ENCODE assay signal across 15 cellular contexts in genomic region chr12:120961604-120962486, GRCh38. TPM values are rescaled to one million over a fixed set of nuclear protein-coding genes. Genes with fewer than 3 reads are reported as not detected.
DNase-seq lines count a peak whose midpoint lies in the region; ATAC-seq, FAIRE-seq and TF ChIP-seq lines count a peak whose summit lies in the region.
"Had no signal": no experiment of that assay in that cellular context is flagged by ENCODE, and none has a peak within 500 bp of the region (broad histone marks: within the 10 kb centered on the region; RNA-seq: fewer than 3 reads in every experiment).

No MANE protein-coding gene starts in this region.

- H3K27ac ChIP-seq in 22Rv1 (peak overlapping the region; percentile 68), DND-41 (ENCODE audit: low read length) (no peak overlapping the region), K562 (ENCODE audit: extremely low read depth, low read depth, low read length) (no peak overlapping the region), mesenchymal stem cell (ENCODE audit: low read length, poor library complexity, severe bottlenecking) (no peak overlapping the region)
- H3K27ac ChIP-seq: breast epithelium, esophagus muscularis mucosa had no signal

- in situ Hi-C loops in K562 (cut with MboI), result no loop called here

- ATAC-seq in DND-41 (ENCODE audit: insufficient read depth, low read depth), result no peak
- ATAC-seq in K562, result peak; percentile 63
- no peak for ATAC-seq in GM18511 (IDR thresholded peaks at IDR 0.05; ENCODE audit: unreplicated experiment)
- ATAC-seq in GM21723 (IDR thresholded peaks at IDR 0.05; ENCODE audit: unreplicated experiment), result no peak
- ATAC-seq: CD8-positive, alpha-beta T cell had no signal

- H3K79me2 ChIP-seq in DND-41 (ENCODE audit: insufficient read depth, low read length) (no peaks in the 10 kb centered on the region), K562 (ENCODE audit: control insufficient read depth, insufficient read depth, low read length) (no peaks in the 10 kb centered on the region)

- H4K20me1 ChIP-seq in DND-41 (ENCODE audit: insufficient read depth, low read length) (no peaks in the 10 kb centered on the region), K562 (replicated peaks; ENCODE audit: control insufficient read depth, insufficient read depth, low read length) (no peaks in the 10 kb centered on the region)

- H2AFZ ChIP-seq in DND-41 (ENCODE audit: low read depth, low read length), result no peak overlapping the region
- H2AFZ ChIP-seq in K562 (ENCODE audit: low read depth, low read length), result 0 out of 2 replicates have a peak overlapping the region, but pooled peaks have one; percentile 0
- H2AFZ ChIP-seq in mesenchymal stem cell (ENCODE audit: low read depth, low read length), result no peak overlapping the region

- TF ChIP-seq EP300 in K562 (IDR thresholded peaks at IDR 0.05; ENCODE audit: low read length), result no peak

- no peak overlapping the region for H3K9ac ChIP-seq in DND-41 (ENCODE audit: low read depth, low read length)
- H3K9ac ChIP-seq in K562 (ENCODE audit: insufficient read depth in 1 of 2, low read depth in 2 of 2, low read length in 2 of 2), result no peak overlapping the region
- H3K9ac ChIP-seq in mesenchymal stem cell (ENCODE audit: low read length), result no peak overlapping the region

- 46% methylated on average over 16 of the region's 17 CpGs for WGBS in K562 (ENCODE audit: insufficient coverage, low coverage, missing lambda C conversion rate)
- 67% methylated on average over 13 of the region's 17 CpGs for WGBS in mesenchymal stem cell

- no peak overlapping the region for H4K8ac ChIP-seq in mesenchymal stem cell (ENCODE audit: low read length)

- H3K4ac ChIP-seq in mesenchymal stem cell (ENCODE audit: low read depth in 1 of 2, low read length in 2 of 2), result no peak overlapping the region

- H3K9me1 ChIP-seq in K562 (ENCODE audit: control insufficient read depth, insufficient read depth, low read length), result no peaks in the 10 kb centered on the region

- no peak overlapping the region for H2BK120ac ChIP-seq in mesenchymal stem cell (ENCODE audit: low read depth, low read length)

- no peaks in the 10 kb centered on the region for H3K79me1 ChIP-seq in mesenchymal stem cell (replicated peaks; ENCODE audit: low read length, poor library complexity, severe bottlenecking)

- DNase-seq in DND-41, result peak; percentile 19
- DNase-seq in K562 (ENCODE audit: extremely low read depth in 1 of 4, low spot score in 3 of 4), result peak in 2 of 4 experiments; percentile 40 to 50
- peak; percentile 4 for DNase-seq in medulla oblongata (ENCODE audit: extremely low spot score)
- no peak for DNase-seq in mesenchymal stem cell
- no peak for DNase-seq in HK-2 (ENCODE audit: unreplicated experiment)
- DNase-seq: CD8-positive, alpha-beta T cell; immature natural killer cell; stimulated activated CD4-positive, alpha-beta T cell treated with anti-CD3 and anti-CD28 coated beads, Interleukin-4, amount 100 ng/mL, for 4 hours had no signal

- no peak for TF ChIP-seq POLR2A in K562 (conservative IDR thresholded peaks at IDR 0.05)

- H3K9me3 ChIP-seq in DND-41 (ENCODE audit: insufficient read depth, low read length, severe bottlenecking) (no peaks in the 10 kb centered on the region), K562 (replicated peaks; ENCODE audit: control insufficient read depth, insufficient read depth, low read depth, low read length) (no peaks in the 10 kb centered on the region), mesenchymal stem cell (ENCODE audit: control insufficient read depth, low read length) (no peaks in the 10 kb centered on the region)
- H3K9me3 ChIP-seq: breast epithelium, esophagus muscularis mucosa had no signal

- H3K36me3 ChIP-seq in DND-41 (ENCODE audit: insufficient read depth, low read length) (no peaks in the 10 kb centered on the region), K562 (ENCODE audit: control insufficient read depth, insufficient read depth, low read length) (no peaks in the 10 kb centered on the region), mesenchymal stem cell (ENCODE audit: control insufficient read depth in 1 of 2, insufficient read depth in 2 of 2, low read depth in 1 of 2, low read length in 2 of 2) (no peaks in the 10 kb centered on the region)
- H3K36me3 ChIP-seq: breast epithelium, esophagus muscularis mucosa had no signal

- POLR2A ChIA-PET in K562 (lab: Yijun Ruan, JAX), result no interaction called here

- H3K27me3 ChIP-seq in DND-41 (ENCODE audit: insufficient read depth, low read length, poor library complexity), result no peaks in the 10 kb centered on the region
- no peaks in the 10 kb centered on the region for H3K27me3 ChIP-seq in K562 (ENCODE audit: control insufficient read depth in 2 of 2, insufficient read depth in 2 of 2, low read length in 2 of 2)
- peaks cover 0 to 28% of the 10 kb centered on the region in 2 experiments for H3K27me3 ChIP-seq in mesenchymal stem cell (ENCODE audit: control insufficient read depth in 1 of 2, insufficient read depth in 1 of 2, low read length in 2 of 2)
- H3K27me3 ChIP-seq: breast epithelium had no signal

- H3K4me3 ChIP-seq in DND-41 (ENCODE audit: low read depth in 1 of 2, low read length in 2 of 2) (no peak overlapping the region), K562 (no peak overlapping the region), mesenchymal stem cell (ENCODE audit: insufficient read depth in 1 of 2, low read depth in 1 of 2, low read length in 2 of 2) (no peak overlapping the region)
- H3K4me3 ChIP-seq: breast epithelium, esophagus muscularis mucosa had no signal

- peak; percentile 19 for FAIRE-seq in K562 (lab: Jason Lieb, UNC)

- H4K91ac ChIP-seq in mesenchymal stem cell (ENCODE audit: low read length), result no peak overlapping the region

- H3K4me2 ChIP-seq in DND-41 (ENCODE audit: insufficient read depth, low read length), result no peak overlapping the region
- H3K4me2 ChIP-seq in K562 (ENCODE audit: insufficient read depth, low read length), result no peak overlapping the region
- H3K4me2 ChIP-seq in mesenchymal stem cell (ENCODE audit: low read length, poor library complexity, severe bottlenecking), result no peak overlapping the region

- no peak overlapping the region for H3K18ac ChIP-seq in mesenchymal stem cell (ENCODE audit: low read depth in 1 of 2, low read length in 2 of 2)

- CTCF ChIA-PET in K562 (lab: Yijun Ruan, JAX; ENCODE audit: low intra/inter-chr PET ratio), result no interaction called here

- H2BK15ac ChIP-seq in mesenchymal stem cell (ENCODE audit: low read depth, poor library complexity, severe bottlenecking), result no peak overlapping the region

- no peak for TF ChIP-seq RAD21 in K562 (CRISPR knock-in tag; conservative IDR thresholded peaks at IDR 0.05 in 1 of 2, IDR thresholded peaks at IDR 0.05 in 1 of 2)

- no peak overlapping the region for H3K23ac ChIP-seq in mesenchymal stem cell (ENCODE audit: low read length in 2 of 2)

- H3K4me1 ChIP-seq in DND-41 (ENCODE audit: insufficient read depth, low read length), result no peaks in the 10 kb centered on the region
- H3K4me1 ChIP-seq in K562 (replicated peaks in 1 of 2; ENCODE audit: control insufficient read depth in 2 of 2, insufficient read depth in 2 of 2, low read length in 2 of 2), result peaks cover 11 to 22% of the 10 kb centered on the region in 2 experiments; a peak in 4 of 5 replicates
- H3K4me1 ChIP-seq in mesenchymal stem cell (ENCODE audit: control insufficient read depth, insufficient read depth, low read depth, low read length), result peaks cover 9% of the 10 kb centered on the region
- H3K4me1 ChIP-seq: breast epithelium, esophagus muscularis mucosa had no signal

- H2BK12ac ChIP-seq in mesenchymal stem cell (ENCODE audit: low read length in 2 of 2), result no peak overlapping the region

- no TSS peak for BruUV-seq in K562 (replicated peaks; lab: Mats Ljungman, UMichigan)

- H2BK5ac ChIP-seq in mesenchymal stem cell (ENCODE audit: low read depth, low read length, poor library complexity, severe bottlenecking), result no peak overlapping the region

- TF ChIP-seq CTCF in 22Rv1 (IDR thresholded peaks at IDR 0.05), result no peak
- no peak for TF ChIP-seq CTCF in DND-41 (IDR thresholded peaks at IDR 0.05; ENCODE audit: borderline replicate concordance, extremely low read depth, low read length, poor library complexity, severe bottlenecking)
- TF ChIP-seq CTCF in K562 (IDR thresholded peaks at IDR 0.05 in 2 of 3, conservative IDR thresholded peaks at IDR 0.05 in 1 of 3; ENCODE audit: insufficient read depth in 2 of 3, low read depth in 1 of 3, low read length in 3 of 3), result no peak

- intact Hi-C loops in K562 (cut with micrococcal nuclease), result no loop called here

- H3K14ac ChIP-seq in mesenchymal stem cell (ENCODE audit: low read length in 2 of 2), result no peak overlapping the region

- H2AK5ac ChIP-seq in mesenchymal stem cell (ENCODE audit: low read length, severe bottlenecking), result no peak overlapping the region

RNA-seq across cellular contexts. Expression of gene HNF1A, which starts 16.5 kb away (rescaled TPM):
- total RNA-seq in K562 (2011; cell fraction: chromatin; rRNA removed; ENCODE audit: low replicate concordance), result not detected in 2 replicates
- 0.17 TPM in 1 of 2 replicates, not detected in the other for total RNA-seq in K562 (2011; cell fraction: nucleolus; rRNA removed)
- total RNA-seq in K562 (2011; cell fraction: nucleoplasm; rRNA removed), result not detected in 2 replicates
- not detected in 2 replicates for total RNA-seq in K562 (2014; rRNA removed)
- not detected in 2 replicates for total RNA-seq in K562 (2014; rRNA removed; fragmentation: Illumina TruSeq; extraction: Trizol)
- not detected in 2 replicates for total RNA-seq in K562 (2015; rRNA removed; fragmentation: Illumina TruSeq; extraction: Trizol)
- not detected in 2 replicates for total RNA-seq in K562 (2021)
- polyA plus RNA-seq in K562 (2011; rRNA removed), result not detected in 2 replicates
- polyA plus RNA-seq in K562 (2011; cell fraction: cytosol; rRNA removed), result 0.03 TPM in 1 of 2 replicates, not detected in the other
- polyA plus RNA-seq in K562 (2011; cell fraction: nucleus; rRNA removed), result not detected in 2 replicates
- polyA plus RNA-seq in K562 (2012), result 0.03 TPM in 1 of 2 replicates, not detected in the other
- polyA plus RNA-seq in K562 (2014; fragmentation: Illumina TruSeq; extraction: Trizol), result not detected in 2 replicates
- polyA plus RNA-seq in K562 (2014; fragmentation: Nextera tagmentation; extraction: Ambion mirVana), result not detected
- polyA plus RNA-seq in K562 (2014; rRNA removed), result not detected in 2 replicates
- not detected in 2 replicates for polyA minus RNA-seq in K562 (2011; rRNA and poly(A)+ RNA removed)
- polyA minus RNA-seq in K562 (2011; cell fraction: cytosol; rRNA and poly(A)+ RNA removed), result not detected in 2 replicates
- not detected in 2 replicates for polyA minus RNA-seq in K562 (2011; cell fraction: nucleus; rRNA and poly(A)+ RNA removed)
- polyA plus RNA-seq in mesenchymal stem cell (2013, experiment 1 of 2), result not detected
- polyA plus RNA-seq in mesenchymal stem cell (2013, experiment 2 of 2), result not detected
- total RNA-seq: CD8-positive, alpha-beta T cell; esophagus muscularis mucosa; osteoblast; T-helper 2 cell treated with Interferon-gamma antibody and Interleukin-4, amounts not matched to agents 100 ng/mL and 5 ng/mL, for 36 hours had no signal
- polyA plus RNA-seq: immature natural killer cell had no signal

RNA-seq across cellular contexts. Expression of gene C12orf43, which starts 54.4 kb away (rescaled TPM):
- total RNA-seq in K562 (2011; cell fraction: chromatin; rRNA removed; ENCODE audit: low replicate concordance), result 13.8 and 21.2 TPM in 2 replicates
- total RNA-seq in K562 (2011; cell fraction: nucleolus; rRNA removed), result 13.0 and 18.5 TPM in 2 replicates
- total RNA-seq in K562 (2011; cell fraction: nucleoplasm; rRNA removed), result 15.0 and 20.5 TPM in 2 replicates
- total RNA-seq in K562 (2014; rRNA removed), result 21.6 and 22.3 TPM in 2 replicates
- total RNA-seq in K562 (2014; rRNA removed; fragmentation: Illumina TruSeq; extraction: Trizol), result 10.4 and 11.4 TPM in 2 replicates
- 15.7 and 16.8 TPM in 2 replicates for total RNA-seq in K562 (2015; rRNA removed; fragmentation: Illumina TruSeq; extraction: Trizol)
- 19.6 and 20.8 TPM in 2 replicates for total RNA-seq in K562 (2021)
- 9.8 and 10.5 TPM in 2 replicates for polyA plus RNA-seq in K562 (2011; rRNA removed)
- polyA plus RNA-seq in K562 (2011; cell fraction: cytosol; rRNA removed), result 8.8 and 11.0 TPM in 2 replicates
- 8.4 and 9.5 TPM in 2 replicates for polyA plus RNA-seq in K562 (2011; cell fraction: nucleus; rRNA removed)
- polyA plus RNA-seq in K562 (2012), result 11.7 and 14.4 TPM in 2 replicates
- polyA plus RNA-seq in K562 (2014; fragmentation: Illumina TruSeq; extraction: Trizol), result 15.4 and 17.6 TPM in 2 replicates
- 1 to 10 TPM; 4.3 to 6.5 TPM for polyA plus RNA-seq in K562 (2014; fragmentation: Nextera tagmentation; extraction: Ambion mirVana)
- polyA plus RNA-seq in K562 (2014; rRNA removed), result 22.2 and 25.2 TPM in 2 replicates
- 5.5 and 6.8 TPM in 2 replicates for polyA minus RNA-seq in K562 (2011; rRNA and poly(A)+ RNA removed)
- 2.1 and 6.1 TPM in 2 replicates for polyA minus RNA-seq in K562 (2011; cell fraction: cytosol; rRNA and poly(A)+ RNA removed)
- 6.5 and 8.1 TPM in 2 replicates for polyA minus RNA-seq in K562 (2011; cell fraction: nucleus; rRNA and poly(A)+ RNA removed)
- 13.2 TPM for polyA plus RNA-seq in mesenchymal stem cell (2013, experiment 1 of 2)
- polyA plus RNA-seq in mesenchymal stem cell (2013, experiment 2 of 2), result 14.1 TPM

RNA-seq across cellular contexts. Expression of gene SPPL3, which starts 57.7 kb away (rescaled TPM):
- total RNA-seq in K562 (2011; cell fraction: chromatin; rRNA removed; ENCODE audit: low replicate concordance), result 25.1 and 48.4 TPM in 2 replicates
- 15.8 and 16.1 TPM in 2 replicates for total RNA-seq in K562 (2011; cell fraction: nucleolus; rRNA removed)
- 39.8 and 62.4 TPM in 2 replicates for total RNA-seq in K562 (2011; cell fraction: nucleoplasm; rRNA removed)
- 2.9 and 4.2 TPM in 2 replicates for total RNA-seq in K562 (2014; rRNA removed)
- total RNA-seq in K562 (2014; rRNA removed; fragmentation: Illumina TruSeq; extraction: Trizol), result 7.1 and 8.3 TPM in 2 replicates
- total RNA-seq in K562 (2015; rRNA removed; fragmentation: Illumina TruSeq; extraction: Trizol), result 6.9 and 7.4 TPM in 2 replicates
- 21.6 and 23.8 TPM in 2 replicates for total RNA-seq in K562 (2021)
- 6.4 and 7.4 TPM in 2 replicates for polyA plus RNA-seq in K562 (2011; rRNA removed)
- 10.3 and 12.7 TPM in 2 replicates for polyA plus RNA-seq in K562 (2011; cell fraction: cytosol; rRNA removed)
- polyA plus RNA-seq in K562 (2011; cell fraction: nucleus; rRNA removed), result 7.9 and 10.3 TPM in 2 replicates
- polyA plus RNA-seq in K562 (2012), result 9.3 and 23.9 TPM in 2 replicates
- polyA plus RNA-seq in K562 (2014; fragmentation: Illumina TruSeq; extraction: Trizol), result 28.6 and 32.1 TPM in 2 replicates
- polyA plus RNA-seq in K562 (2014; fragmentation: Nextera tagmentation; extraction: Ambion mirVana), result 1 to 10 TPM; 3.8 to 5.3 TPM
- polyA plus RNA-seq in K562 (2014; rRNA removed), result 6.2 and 6.6 TPM in 2 replicates
- polyA minus RNA-seq in K562 (2011; rRNA and poly(A)+ RNA removed), result 13.7 and 19.4 TPM in 2 replicates
- polyA minus RNA-seq in K562 (2011; cell fraction: cytosol; rRNA and poly(A)+ RNA removed), result 14.9 and 19.3 TPM in 2 replicates
- polyA minus RNA-seq in K562 (2011; cell fraction: nucleus; rRNA and poly(A)+ RNA removed), result 6.1 and 6.2 TPM in 2 replicates
- polyA plus RNA-seq in mesenchymal stem cell (2013, experiment 1 of 2), result 64.9 TPM
- polyA plus RNA-seq in mesenchymal stem cell (2013, experiment 2 of 2), result 67.8 TPM

Comparison
In these comparisons a context has a peak if more than half of its experiments do, and no peak if none do; other contexts are left out.
1. DNase-seq: peak in DND-41 (single experiment) and medulla oblongata (single experiment); none in mesenchymal stem cell (single experiment) and HK-2 (single experiment).